In genomic region chr1:6572653-6573383, GRCh38 we compare ENCODE assay signal across 1 cellular context.
A peak's percentile ranks its signal among the peaks of the same experiment; 100 is the strongest.
TF ChIP-seq lines count a peak whose summit lies in the region.

No MANE protein-coding gene starts in this region.

TF ChIP-seq in HepG2, 621 proteins besides CTCF, POLR2A, EP300 and RAD21 (continued from another document):
- TF ChIP-seq ZNF407 (CRISPR knock-in tag; IDR thresholded peaks at IDR 0.05; ENCODE audit: not compliant biosample characterization) (peak; percentile 39), ZNF790 (CRISPR knock-in tag; IDR thresholded peaks at IDR 0.05; ENCODE audit: borderline replicate concordance) (no peak), ZNF883 (CRISPR knock-in tag; IDR thresholded peaks at IDR 0.05; ENCODE audit: not compliant biosample characterization) (no peak), ZKSCAN1 (IDR thresholded peaks at IDR 0.05; ENCODE audit: low read length) (no peak), MEIS1 (CRISPR knock-in tag; IDR thresholded peaks at IDR 0.05; ENCODE audit: borderline replicate concordance) (no peak), ZFYVE20 (CRISPR knock-in tag; IDR thresholded peaks at IDR 0.05; ENCODE audit: borderline replicate concordance, low read depth) (no peak), CCAR2 (optimal IDR thresholded peaks at IDR 0.05; ENCODE audit: low read depth, low read length) (peak; percentile 69), NFYB (CRISPR knock-in tag; IDR thresholded peaks at IDR 0.05) (no peak), ZNF263 (CRISPR knock-in tag; IDR thresholded peaks at IDR 0.05) (no peak), ZBTB20 (CRISPR knock-in tag; IDR thresholded peaks at IDR 0.05; ENCODE audit: borderline replicate concordance, low read depth) (no peak), ZBED4 (CRISPR knock-in tag; IDR thresholded peaks at IDR 0.05; ENCODE audit: borderline replicate concordance) (peak; percentile 90; the same call in 1 of the 2 replicates), TERF1 (CRISPR knock-in tag; IDR thresholded peaks at IDR 0.05) (no peak), HIVEP1 (CRISPR knock-in tag; IDR thresholded peaks at IDR 0.05) (no peak), CERS6 (CRISPR knock-in tag; IDR thresholded peaks at IDR 0.05) (no peak), NONO (IDR thresholded peaks at IDR 0.05) (no peak), NONO (CRISPR knock-in tag; conservative IDR thresholded peaks at IDR 0.05) (no peak), ATF3 (CRISPR knock-in tag; IDR thresholded peaks at IDR 0.05) (no peak), ZNF607 (CRISPR knock-in tag; IDR thresholded peaks at IDR 0.05; ENCODE audit: borderline replicate concordance) (no peak)
TF ChIP-seq in HepG2: peak in this region for 33.
